Comparison of ENCODE assay signal across 8 cellular contexts in genomic region chr10:44958196-44958896, GRCh38. TPM values are rescaled to one million over a fixed set of nuclear protein-coding genes. Genes with fewer than 3 reads are reported as not detected.
DNase-seq lines count a peak whose midpoint lies in the region; ATAC-seq, FAIRE-seq and TF ChIP-seq lines count a peak whose summit lies in the region.

No MANE protein-coding gene starts in this region.

- H3K27me3 ChIP-seq in H7 (ENCODE audit: control insufficient read depth, insufficient read depth, low read length) (peaks cover 5% of the 10 kb centered on the region), pancreas (no peaks in the 10 kb centered on the region)

- H3K36me3 ChIP-seq in H7 (replicated peaks; ENCODE audit: control insufficient read depth, insufficient read depth, low read length): no peaks in the 10 kb centered on the region
- H3K36me3 ChIP-seq in pancreas: peaks cover 0 to 5% (median 0%) of the 10 kb centered on the region in 3 donors

- TF ChIP-seq CTCF in fibroblast of the aortic adventitia (IDR thresholded peaks at IDR 0.05; ENCODE audit: insufficient read depth, low read length) (no peak), pancreas (IDR thresholded peaks at IDR 0.05) (no peak)

- H3K9me3 ChIP-seq in pancreas: no peaks in the 10 kb centered on the region

- peak; percentile 11 for DNase-seq in H7
- peak; percentile 53 for DNase-seq in fibroblast of the aortic adventitia (ENCODE audit: low read depth)
- DNase-seq in pancreas: peak in 2 of 6 donors; percentile 53
- DNase-seq in T1000 (lab: John Stamatoyannopoulos, UW): no peak

- intact Hi-C loops in pancreas (cut with DNase I): no loop called here

- H3K4me1 ChIP-seq in pancreas: peaks cover 7 to 13% (median 13%) of the 10 kb centered on the region in 3 donors

- peak overlapping the region; percentile 82 to 92 (median 90) for H3K27ac ChIP-seq in pancreas

- no peak for FAIRE-seq in pancreas (lab: Jason Lieb, UNC)

- ATAC-seq in SK-N-SH treated with all-trans-retinoic acid at 6 μM for 48 hours (no peak), pancreas (peak; percentile 69 to 75 (median 72)), HG03159 (IDR thresholded peaks at IDR 0.05; ENCODE audit: unreplicated experiment) (no peak), HG02938 (IDR thresholded peaks at IDR 0.05; ENCODE audit: unreplicated experiment) (no peak), GM18498 (IDR thresholded peaks at IDR 0.05; ENCODE audit: unreplicated experiment) (no peak)

- WGBS in pancreas, 2 donors: 13% methylated on average over 5 of the region's 5 CpGs

- H3K4me3 ChIP-seq in H7 (ENCODE audit: insufficient read depth, low read depth, low read length) (peak overlapping the region; percentile 74), fibroblast of the aortic adventitia (ENCODE audit: low read depth, low read length) (peak overlapping the region; percentile 81), pancreas (peak overlapping the region; percentile 53 to 77 (median 64))

TF ChIP-seq in SK-N-SH treated with all-trans-retinoic acid at 6 μM for 48 hours, 23 proteins besides CTCF, POLR2A, EP300 and RAD21:
- no peak for TF ChIP-seq ZNF565 (CRISPR knock-in tag; conservative IDR thresholded peaks at IDR 0.05; ENCODE audit: low read depth)
- TF ChIP-seq ESRRG (CRISPR knock-in tag; IDR thresholded peaks at IDR 0.05): no peak
- TF ChIP-seq ISL1 (CRISPR knock-in tag; IDR thresholded peaks at IDR 0.05): 0 out of 2 replicates have a peak, but pooled peaks have one; percentile 7

RNA-seq across cellular contexts. Expression of gene RASSF4, which starts 1.3 kb away (rescaled TPM):
- 9.1 and 13.6 TPM in 2 replicates for total RNA-seq in H7 (2014; rRNA removed; shearing (Covaris generic))
- total RNA-seq in fibroblast of the aortic adventitia (ENCODE audit: low replicate concordance): 1.9 and 3.8 TPM in 2 replicates
- total RNA-seq in pancreas: 10 to 100 TPM; 13.9 to 76.8 (median 35.7) TPM
- 100 to 1,000 TPM in 1 of 2 donors, 10 to 100 TPM in 1; 85.1 to 100 TPM for polyA plus RNA-seq in pancreas

RNA-seq across cellular contexts. Expression of gene DEPP1, which starts 20.3 kb away (rescaled TPM):
- 0.28 and 1.2 TPM in 2 replicates for total RNA-seq in H7 (2014; rRNA removed; shearing (Covaris generic))
- total RNA-seq in fibroblast of the aortic adventitia (ENCODE audit: low replicate concordance): 17.3 and 73.8 TPM in 2 replicates
- 100 to 1,000 TPM in 4 of 6 donors, 10 to 100 TPM in 2; 68.9 to 222 (median 150) TPM for total RNA-seq in pancreas
- polyA plus RNA-seq in pancreas: 100 to 1,000 TPM; 217 to 270 TPM

RNA-seq across cellular contexts. Expression of gene ZNF22, which starts 42.4 kb away (rescaled TPM):
- total RNA-seq in H7 (2014; rRNA removed; shearing (Covaris generic)): 20.2 and 23.1 TPM in 2 replicates
- 4.4 and 16.6 TPM in 2 replicates for total RNA-seq in fibroblast of the aortic adventitia (ENCODE audit: low replicate concordance)
- 10 to 100 TPM; 12.9 to 21.8 (median 20.0) TPM for total RNA-seq in pancreas
- 10 to 100 TPM; 12.6 to 18.9 TPM for polyA plus RNA-seq in pancreas

RNA-seq across cellular contexts. Expression of gene TMEM72, which starts 47.2 kb away (rescaled TPM):
- not detected in 2 replicates for total RNA-seq in H7 (2014; rRNA removed; shearing (Covaris generic))
- total RNA-seq in fibroblast of the aortic adventitia (ENCODE audit: low replicate concordance): not detected in 2 replicates
- 1 to 10 TPM; 1.2 to 2.8 (median 2.3) TPM for total RNA-seq in pancreas
- polyA plus RNA-seq in pancreas: 1 to 10 TPM; 4.6 to 7.7 TPM

Comparison
In these comparisons a context has a peak if more than half of its experiments do, and no peak if none do; other contexts are left out.
1. ATAC-seq: peak in pancreas (4 of 4); none in SK-N-SH treated with all-trans-retinoic acid at 6 μM for 48 hours (single experiment), HG03159 (single experiment), HG02938 (single experiment) and GM18498 (single experiment).
2. Peak in every context shown above with its lines, with median percentiles within 50 percentile points of each other: H3K4me3 ChIP-seq.